Comparison of ENCODE assay signal across 19 cellular contexts in genomic region chr1:236102611-236103010, GRCh38. TPM values are rescaled to one million over a fixed set of nuclear protein-coding genes. Genes with fewer than 3 reads are reported as not detected.
DNase-seq lines count a peak whose midpoint lies in the region; ATAC-seq, FAIRE-seq and TF ChIP-seq lines count a peak whose summit lies in the region.
"Had no signal": no experiment of that assay in that cellular context is flagged by ENCODE, and none has a peak within 500 bp of the region (broad histone marks: within the 10 kb centered on the region; RNA-seq: fewer than 3 reads in every experiment).

No MANE protein-coding gene starts in this region.

- intact Hi-C loops in Panc1 (cut with micrococcal nuclease; ENCODE audit: unreplicated experiment), result loop anchor here (5.0 to 10.0 kb wide), 5 partner anchors 182 to 642 kb away; partner anchors contain the start of genes EDARADD and ERO1B

- H3K27ac ChIP-seq in GM23338 (ENCODE audit: low read depth) (no peak overlapping the region), Panc1 (ENCODE audit: low read length) (peak overlapping the region; percentile 11; the same call in 1 of the 2 replicates), H1 (ENCODE audit: low read depth, low read length) (no peak overlapping the region), gastroesophageal sphincter (no peak overlapping the region)
- H3K27ac ChIP-seq: BLaER1, C4-2B, GM23248 had no signal

- TF ChIP-seq POLR2A in H1 (IDR thresholded peaks at IDR 0.05; ENCODE audit: control extremely low read depth in 1 of 2, low read depth in 2 of 2, low read length in 2 of 2) (no peak), gastroesophageal sphincter (IDR thresholded peaks at IDR 0.05) (no peak)

- no TSS peak for BruUV-seq in Panc1 (replicated peaks; lab: Mats Ljungman, UMichigan)

- peak overlapping the region; percentile 23 for H3K4me2 ChIP-seq in GM23338
- H3K4me2 ChIP-seq in H1 (ENCODE audit: insufficient read depth in 1 of 2, low read depth in 2 of 2, low read length in 2 of 2), result peak overlapping the region; percentile 11 to 58; a peak in 1 of 4 replicates
- H3K4me2 ChIP-seq: BLaER1 had no signal

- H4K5ac ChIP-seq in H1 (ENCODE audit: insufficient read length, low read depth, low read length), result no peak overlapping the region

- no peak overlapping the region for H3K9ac ChIP-seq in H1 (replicated peaks in 1 of 4; ENCODE audit: extremely low read depth in 1 of 4, low read depth in 3 of 4, low read length in 3 of 4)
- H3K9ac ChIP-seq: BLaER1, GM23248 had no signal

- WGBS in H1 (ENCODE audit: extremely low coverage in 1 of 2, insufficient coverage in 1 of 2, insufficient read length in 1 of 2, insufficient replicate concordance in 2 of 2, low coverage in 1 of 2, low lambda C conversion rate in 2 of 2, missing lambda C conversion rate in 1 of 2), 2 experiments, result 83% methylated on average over 10 of the region's 11 CpGs; no CpG with 5 or more reads in 1 of the 2 experiments
- 89 to 90% methylated on average over 2 to 3 of the region's 11 CpGs for WGBS in gastroesophageal sphincter (ENCODE audit: low coverage in 1 of 2), 2 donors

- H3K9me3 ChIP-seq in Panc1 (ENCODE audit: control insufficient read depth, insufficient read depth, low read depth, low read length), result no peaks in the 10 kb centered on the region
- no peaks in the 10 kb centered on the region for H3K9me3 ChIP-seq in H1 (ENCODE audit: insufficient read depth in 2 of 2, low read depth in 1 of 2, low read length in 1 of 2)
- H3K9me3 ChIP-seq in gastroesophageal sphincter, result no peaks in the 10 kb centered on the region
- H3K9me3 ChIP-seq: BLaER1, Caco-2 had no signal

- H3K36me3 Mint-ChIP-seq in GM23338 (ENCODE audit: low read depth), result no peaks in the 10 kb centered on the region
- H3K36me3 Mint-ChIP-seq: CD4-positive, CD25-positive, alpha-beta regulatory T cell; CD8-positive, alpha-beta T cell had no signal

- H3K4me1 ChIP-seq in GM23338 (ENCODE audit: insufficient read depth) (no peaks in the 10 kb centered on the region), Panc1 (ENCODE audit: control insufficient read depth, insufficient read depth, low read length) (peaks cover 13% of the 10 kb centered on the region), H1 (replicated peaks in 1 of 4; ENCODE audit: control insufficient read depth in 3 of 4, insufficient read depth in 4 of 4, low read length in 3 of 4) (peaks cover 2 to 9% (median 3%) of the 10 kb centered on the region in 4 experiments; a peak in 6 of 7 replicates), gastroesophageal sphincter (no peaks in the 10 kb centered on the region)
- H3K4me1 ChIP-seq: BLaER1, Caco-2 had no signal

- POLR2A ChIA-PET in Panc1 (lab: Charles Lee) (no interaction called here), H1 (lab: Charles Lee; ENCODE audit: partially characterized antibody) (no interaction called here)

- TF ChIP-seq CTCF in GM23338 (conservative IDR thresholded peaks at IDR 0.05; ENCODE audit: low read depth in 2 of 2) (no peak), Panc1 (IDR thresholded peaks at IDR 0.05) (no peak), H1 (IDR thresholded peaks at IDR 0.05; ENCODE audit: control extremely low read depth in 1 of 3, insufficient read depth in 1 of 3, low read depth in 1 of 3, low read length in 3 of 3) (no peak), gastroesophageal sphincter (IDR thresholded peaks at IDR 0.05) (no peak)

- TF ChIP-seq RAD21 in H1 (IDR thresholded peaks at IDR 0.05 in 1 of 2, conservative IDR thresholded peaks at IDR 0.05 in 1 of 2; ENCODE audit: low read depth in 2 of 2, low read length in 2 of 2), result no peak

- H3K36me3 ChIP-seq in GM23338 (ENCODE audit: insufficient read depth) (no peaks in the 10 kb centered on the region), Panc1 (ENCODE audit: control insufficient read depth, insufficient read depth, low read length) (no peaks in the 10 kb centered on the region), H1 (ENCODE audit: control insufficient read depth in 2 of 4, insufficient read depth in 4 of 4, low read length in 3 of 4) (no peaks in the 10 kb centered on the region), gastroesophageal sphincter (no peaks in the 10 kb centered on the region)
- H3K36me3 ChIP-seq: BLaER1 had no signal

- H3K56ac ChIP-seq in H1 (replicated peaks; ENCODE audit: insufficient read length, low read depth, low read length), result no peak overlapping the region

- H3K4me3 Mint-ChIP-seq in GM23338, result no peak overlapping the region
- H3K4me3 Mint-ChIP-seq: B cell; CD4-positive, CD25-positive, alpha-beta regulatory T cell; CD8-positive, alpha-beta T cell had no signal

- H3K27me3 ChIP-seq in GM23338 (ENCODE audit: insufficient read depth) (no peaks in the 10 kb centered on the region), Panc1 (ENCODE audit: control insufficient read depth, insufficient read depth, low read length) (no peaks in the 10 kb centered on the region), H1 (replicated peaks in 1 of 4; ENCODE audit: control insufficient read depth in 3 of 4, extremely low read depth in 1 of 4, insufficient read depth in 3 of 4, low read length in 3 of 4) (no peaks in the 10 kb centered on the region), gastroesophageal sphincter (peaks cover 13% of the 10 kb centered on the region)
- H3K27me3 ChIP-seq: BLaER1 had no signal

- H4K20me1 ChIP-seq in GM23338 (replicated peaks; ENCODE audit: insufficient read depth), result no peaks in the 10 kb centered on the region
- peaks cover 0 to 9% of the 10 kb centered on the region in 2 experiments for H4K20me1 ChIP-seq in H1 (replicated peaks in 1 of 2; ENCODE audit: control insufficient read depth in 1 of 2, insufficient read depth in 2 of 2, low read length in 2 of 2)
- H4K20me1 ChIP-seq: BLaER1 had no signal

- no peaks in the 10 kb centered on the region for H3K79me2 ChIP-seq in GM23338 (replicated peaks; ENCODE audit: insufficient read depth)
- no peaks in the 10 kb centered on the region for H3K79me2 ChIP-seq in H1 (ENCODE audit: control insufficient read depth in 1 of 2, insufficient read depth in 2 of 2, low read length in 2 of 2)

- H3K79me1 ChIP-seq in H1 (ENCODE audit: low read depth, low read length), result no peaks in the 10 kb centered on the region

- no peak overlapping the region for H2BK15ac ChIP-seq in H1 (ENCODE audit: low read length)

- H3F3A ChIP-seq in GM23338 (replicated peaks; ENCODE audit: low read depth), result no peaks in the 10 kb centered on the region

- H3K9me2 ChIP-seq in GM23338 (ENCODE audit: insufficient read depth), result no peaks in the 10 kb centered on the region

- in situ Hi-C loops in Panc1 (cut with HindIII; ENCODE audit: low pct_unique_long_range_greater_than_20kb, low sequenced_read_pairs), result no loop called here

- H3K4me3 ChIP-seq in GM23338 (peak overlapping the region; percentile 17; the same call in 1 of the 2 replicates), Panc1 (ENCODE audit: low read depth in 2 of 2, low read length in 2 of 2) (no peak overlapping the region), H1 (ENCODE audit: extremely low read depth in 1 of 4, insufficient read depth in 2 of 4, low read depth in 3 of 4, low read length in 4 of 4) (peak overlapping the region in 2 of 4 experiments; percentile 8 to 41; a peak in 1 of 8 replicates), gastroesophageal sphincter (no peak overlapping the region)
- H3K4me3 ChIP-seq: BLaER1, GM23248 had no signal

- no peak for TF ChIP-seq EP300 in H1 (IDR thresholded peaks at IDR 0.05; ENCODE audit: borderline replicate concordance in 1 of 2, low read depth in 2 of 2, low read length in 2 of 2)
- TF ChIP-seq EP300 in gastroesophageal sphincter (IDR thresholded peaks at IDR 0.05), result no peak

- H3K9me3 Mint-ChIP-seq in GM23338, result no peaks in the 10 kb centered on the region; the same call in 2 of the 3 replicates
- H3K9me3 Mint-ChIP-seq: CD4-positive, CD25-positive, alpha-beta regulatory T cell; CD8-positive, alpha-beta T cell had no signal

- no peak overlapping the region for H3K4ac ChIP-seq in H1 (replicated peaks; ENCODE audit: insufficient read length, low read depth, low read length)

- ATAC-seq in GM23338, result no peak
- no peak for ATAC-seq in Panc1
- no peak for ATAC-seq in gastroesophageal sphincter
- no peak for ATAC-seq in HG03280 (IDR thresholded peaks at IDR 0.05; ENCODE audit: unreplicated experiment)

- no peak overlapping the region; the same call in 1 of the 2 replicates for H2BK5ac ChIP-seq in H1 (ENCODE audit: low read depth, low read length)

- H3K23me2 ChIP-seq in H1 (ENCODE audit: low read depth, low read length), result peaks cover 9% of the 10 kb centered on the region; the same call in 1 of the 2 replicates

- H2AFZ ChIP-seq in GM23338, result peak overlapping the region; percentile 77
- 0 out of 2 replicates have a peak overlapping the region, but pooled peaks have one; percentile 42 for H2AFZ ChIP-seq in H1 (ENCODE audit: low read length)
- H2AFZ ChIP-seq: GM23248 had no signal

- H4K8ac ChIP-seq in H1 (ENCODE audit: extremely low read depth, insufficient read depth, low read length), result peak overlapping the region; percentile 28; the same call in 1 of the 2 replicates

- no peak overlapping the region for H2AK5ac ChIP-seq in H1 (ENCODE audit: low read depth, low read length)

- no peak overlapping the region for H3K18ac ChIP-seq in H1 (ENCODE audit: extremely low read depth, low read length)

- no peak overlapping the region for H3K27ac Mint-ChIP-seq in GM23338
- H3K27ac Mint-ChIP-seq: B cell; CD4-positive, CD25-positive, alpha-beta regulatory T cell; CD8-positive, alpha-beta T cell had no signal

- no peak overlapping the region for H2BK120ac ChIP-seq in H1 (replicated peaks; ENCODE audit: low read depth, low read length)

- peaks cover 8% of the 10 kb centered on the region for H3K27me3 Mint-ChIP-seq in GM23338 (ENCODE audit: insufficient read depth, low read depth, poor library complexity)

- H3K23ac ChIP-seq in H1 (ENCODE audit: insufficient read length), result no peak overlapping the region

- H3K14ac ChIP-seq in H1 (ENCODE audit: insufficient read length), result no peak overlapping the region

- H2BK20ac ChIP-seq in H1 (ENCODE audit: low read length), result no peak overlapping the region

- CTCF ChIA-PET in Panc1 (lab: Charles Lee), result no interaction called here
- CTCF ChIA-PET in H1 (lab: Charles Lee; ENCODE audit: partially characterized antibody), result interaction anchor here (0.6 to 3.5 kb wide), 12 partner anchors 9 to 433 kb away, joined by 3 to 21 read pairs (median 4); no protein-coding TSS in a partner anchor

- peaks cover 9% of the 10 kb centered on the region for H3K4me1 Mint-ChIP-seq in GM23338

- DNase-seq in GM23338 (ENCODE audit: low spot score) (no peak), Panc1 (ENCODE audit: low read depth, low spot score) (no peak), H1 (ENCODE audit: low read depth in 1 of 2, low spot score in 2 of 2) (no peak), nucleus accumbens (lab: John Stamatoyannopoulos, UW) (no peak), H4 (ENCODE audit: low spot score) (no peak)
- DNase-seq: Caco-2; CD4-positive, CD25-positive, alpha-beta regulatory T cell; CD8-positive, alpha-beta T cell; DMS153; DND-41; GM23248; HCEC 1CT had no signal

- FAIRE-seq in H1 (lab: Jason Lieb, UNC), result no peak
- FAIRE-seq: G401.6, GM19239 had no signal

- H4K91ac ChIP-seq in H1 (replicated peaks; ENCODE audit: insufficient read length, low read length), result peak overlapping the region; percentile 7

- no peak overlapping the region for H2BK12ac ChIP-seq in H1 (ENCODE audit: low read depth, low read length)

RNA-seq across cellular contexts. Expression of gene NID1, which starts 37.7 kb away (rescaled TPM):
- total RNA-seq in GM23338 (2014; rRNA removed; shearing (Covaris generic)), result 29.2 and 32.5 TPM in 2 replicates
- polyA plus RNA-seq in GM23338 (2016; fragmentation: Nextera tagmentation; extraction: Ambion mirVana) (5.9 and 7.1 TPM in 2 replicates), H1 (2011; rRNA removed) (20.9 and 32.3 TPM in 2 replicates)
- total RNA-seq in Panc1 (2021; ENCODE audit: unreplicated experiment) (89.3 TPM), gastroesophageal sphincter (100 to 1,000 TPM; 139 to 322 (median 244) TPM)
- polyA plus RNA-seq in Panc1 (2012; ENCODE audit: insufficient read length), result 83.4 TPM
- 24.9 and 25.4 TPM in 2 replicates for total RNA-seq in H1 (2021; fragmentation: NEBNext Ultra II Directional; extraction: Animal tissue kit (Norgen Biotek cat#: 25700))
- polyA plus RNA-seq in H1 (2011; cell fraction: cytosol; rRNA removed), result 13.5 TPM
- 41.0 TPM for polyA plus RNA-seq in H1 (2011; cell fraction: nucleus; rRNA removed)
- polyA plus RNA-seq in H1 (2012, experiment 1 of 2), result 23.2 to 28.5 TPM (median 24.9 TPM) in 4 replicates
- 10.7 TPM for polyA plus RNA-seq in H1 (2012, experiment 2 of 2)
- polyA plus RNA-seq in H1 (2013, experiment 1 of 2), result 82.7 TPM
- polyA plus RNA-seq in H1 (2013, experiment 2 of 2), result 66.1 TPM
- polyA minus RNA-seq in H1 (2011; rRNA and poly(A)+ RNA removed), result 23.0 and 27.1 TPM in 2 replicates
- 21.0 TPM for polyA minus RNA-seq in H1 (2011; cell fraction: cytosol; rRNA and poly(A)+ RNA removed)
- polyA minus RNA-seq in H1 (2011; cell fraction: nucleus; rRNA and poly(A)+ RNA removed), result 15.5 TPM
- 14.0 and 19.2 TPM in 2 replicates for total RNA-seq in H4 (2014; rRNA removed; shearing (Covaris generic))
- total RNA-seq: B cell; CD8-positive, alpha-beta T cell had no signal
- polyA plus RNA-seq: CD4-positive, CD25-positive, alpha-beta regulatory T cell had no signal

RNA-seq across cellular contexts. Expression of gene GPR137B, which starts 39.7 kb away (rescaled TPM):
- total RNA-seq in GM23338 (2014; rRNA removed; shearing (Covaris generic)), result 11.1 and 14.3 TPM in 2 replicates
- 4.5 and 4.9 TPM in 2 replicates for polyA plus RNA-seq in GM23338 (2016; fragmentation: Nextera tagmentation; extraction: Ambion mirVana)
- 25.3 TPM for total RNA-seq in Panc1 (2021; ENCODE audit: unreplicated experiment)
- 31.1 TPM for polyA plus RNA-seq in Panc1 (2012; ENCODE audit: insufficient read length)
- 7.4 and 7.7 TPM in 2 replicates for total RNA-seq in H1 (2021; fragmentation: NEBNext Ultra II Directional; extraction: Animal tissue kit (Norgen Biotek cat#: 25700))
- polyA plus RNA-seq in H1 (2011; rRNA removed), result 6.4 and 6.9 TPM in 2 replicates
- polyA plus RNA-seq in H1 (2011; cell fraction: cytosol; rRNA removed), result 3.8 TPM
- polyA plus RNA-seq in H1 (2011; cell fraction: nucleus; rRNA removed), result 17.5 TPM
- 4.8 to 6.8 TPM (median 6.4 TPM) in 4 replicates for polyA plus RNA-seq in H1 (2012, experiment 1 of 2)
- 2.7 TPM for polyA plus RNA-seq in H1 (2012, experiment 2 of 2)
- 7.5 TPM for polyA plus RNA-seq in H1 (2013, experiment 1 of 2)
- polyA plus RNA-seq in H1 (2013, experiment 2 of 2), result 8.2 TPM
- 6.5 and 7.5 TPM in 2 replicates for polyA minus RNA-seq in H1 (2011; rRNA and poly(A)+ RNA removed)
- 2.5 TPM for polyA minus RNA-seq in H1 (2011; cell fraction: cytosol; rRNA and poly(A)+ RNA removed)
- 16.5 TPM for polyA minus RNA-seq in H1 (2011; cell fraction: nucleus; rRNA and poly(A)+ RNA removed)
- 7.9 and 11.4 TPM in 2 replicates for total RNA-seq in H4 (2014; rRNA removed; shearing (Covaris generic))
- 10 to 100 TPM; 11.4 to 17.7 (median 14.1) TPM for total RNA-seq in gastroesophageal sphincter
